27 cellular contexts compared by ENCODE assay signal in genomic region chr4:72486991-72487390, GRCh38.
DNase-seq lines count a peak whose midpoint lies in the region; ATAC-seq, FAIRE-seq and TF ChIP-seq lines count a peak whose summit lies in the region.
"Had no signal": no experiment of that assay in that cellular context is flagged by ENCODE, and none has a peak within 500 bp of the region (broad histone marks: within the 10 kb centered on the region; RNA-seq: fewer than 3 reads in every experiment).

No MANE protein-coding gene starts in this region.

- H3K9me1 ChIP-seq in endothelial cell of umbilical vein (replicated peaks; ENCODE audit: control insufficient read depth, extremely low read depth, insufficient read depth, low read length), result no peaks in the 10 kb centered on the region

- H3K4me3 ChIP-seq in breast epithelium (no peak overlapping the region), mammary epithelial cell (replicated peaks in 1 of 3; ENCODE audit: insufficient read depth in 1 of 3, low read depth in 2 of 3, low read length in 3 of 3) (no peak overlapping the region), endothelial cell of umbilical vein (replicated peaks in 1 of 3; ENCODE audit: insufficient read depth in 1 of 3, low read depth in 1 of 3, low read length in 3 of 3) (no peak overlapping the region), pancreas (no peak overlapping the region)
- H3K4me3 ChIP-seq: A549; BLaER1 treated with 17β-estradiol and CSF1 and Interleukin-3, amounts not matched to agents 10 nM and 100 nM; GM12878 had no signal

- H3K27ac ChIP-seq in breast epithelium (no peak overlapping the region), mammary epithelial cell (ENCODE audit: insufficient read depth, low read depth, low read length) (no peak overlapping the region), endothelial cell of umbilical vein (ENCODE audit: insufficient read depth, low read depth, low read length) (no peak overlapping the region), epithelial cell of prostate (peak overlapping the region; percentile 96), pancreas (no peak overlapping the region)
- H3K27ac ChIP-seq: 22Rv1; A549; BLaER1 treated with 17β-estradiol and CSF1 and Interleukin-3, amounts not matched to agents 10 nM and 100 nM; C4-2B had no signal

- CTCF ChIA-PET in MCF 10A (lab: Yijun Ruan, JAX), result interaction anchor here (0.9 to 2.6 kb wide), 4 partner anchors 8 to 192 kb away, joined by 3 to 13 read pairs (median 3); no protein-coding TSS in a partner anchor
- CTCF ChIA-PET in mammary epithelial cell (lab: Charles Lee; ENCODE audit: low non-redundant PET), result no interaction called here
- CTCF ChIA-PET in endothelial cell of umbilical vein (lab: Charles Lee), result interaction anchor here (2.1 kb wide), 1 partner anchor 161 kb away, joined by 8 read pairs; no protein-coding TSS in a partner anchor

- TF ChIP-seq POLR2A in breast epithelium (IDR thresholded peaks at IDR 0.05), result no peak
- no peak for TF ChIP-seq POLR2A in endothelial cell of umbilical vein (IDR thresholded peaks at IDR 0.05; ENCODE audit: low read depth, low read length)

- no TSS peak for BruUV-seq in MCF 10A (replicated peaks; lab: Mats Ljungman, UMichigan)
- no TSS peak for BruUV-seq in mammary epithelial cell (replicated peaks; lab: Mats Ljungman, UMichigan)
- BruUV-seq in endothelial cell of umbilical vein (replicated peaks; lab: Mats Ljungman, UMichigan), result no TSS peak

- no peak overlapping the region for H3K4me3 Mint-ChIP-seq in MCF 10A (ENCODE audit: unreplicated experiment)
- H3K4me3 Mint-ChIP-seq: B cell; CD4-positive, alpha-beta T cell; CD8-positive, alpha-beta T cell had no signal

- ATAC-seq in HG02981 (IDR thresholded peaks at IDR 0.05; ENCODE audit: unreplicated experiment), result no peak
- ATAC-seq in pancreas, result no peak
- ATAC-seq: A549; CD8-positive, alpha-beta T cell; GM12878 had no signal

- H3K4me2 ChIP-seq in mammary epithelial cell (ENCODE audit: insufficient read depth, low read depth, low read length) (no peak overlapping the region), endothelial cell of umbilical vein (ENCODE audit: insufficient read depth, low read length) (no peak overlapping the region)
- H3K4me2 ChIP-seq: A549; BLaER1 treated with 17β-estradiol and CSF1 and Interleukin-3, amounts not matched to agents 10 nM and 100 nM had no signal

- H2AFZ ChIP-seq in mammary epithelial cell (ENCODE audit: low read depth, low read length) (no peak overlapping the region), endothelial cell of umbilical vein (ENCODE audit: low read depth, low read length) (no peak overlapping the region)

- H3K9ac ChIP-seq in mammary epithelial cell (ENCODE audit: insufficient read depth, low read length) (no peak overlapping the region), endothelial cell of umbilical vein (replicated peaks; ENCODE audit: extremely low read depth, insufficient read depth, low read length) (no peak overlapping the region)
- H3K9ac ChIP-seq: BLaER1 treated with 17β-estradiol and CSF1 and Interleukin-3, amounts not matched to agents 10 nM and 100 nM had no signal

- peaks cover 3 to 4% of the 10 kb centered on the region in 2 donors for H3K9me3 ChIP-seq in breast epithelium
- H3K9me3 ChIP-seq in mammary epithelial cell (replicated peaks; ENCODE audit: insufficient read depth, low read length), result no peaks in the 10 kb centered on the region
- H3K9me3 ChIP-seq in endothelial cell of umbilical vein (replicated peaks; ENCODE audit: control insufficient read depth, insufficient read depth, low read length), result no peaks in the 10 kb centered on the region
- H3K9me3 ChIP-seq in pancreas, result no peaks in the 10 kb centered on the region
- H3K9me3 ChIP-seq: A549, Caco-2 had no signal

- POLR2A ChIA-PET in MCF 10A (lab: Yijun Ruan, JAX) (interaction anchor here (2.7 kb wide), 1 partner anchor 174 kb away, joined by 8 read pairs; no protein-coding TSS in a partner anchor), endothelial cell of umbilical vein (lab: Charles Lee) (no interaction called here)

- DNase-seq in MCF 10A (ENCODE audit: unreplicated experiment) (no peak), breast epithelium (ENCODE audit: low spot score in 2 of 2) (no peak), mammary epithelial cell (peak; percentile 20), endothelial cell of umbilical vein (ENCODE audit: low read depth, low spot score) (no peak), epithelial cell of prostate (ENCODE audit: low read depth, low spot score) (peak; percentile 8), T-helper 1 cell (no peak), pancreas (no peak)
- DNase-seq: AML-193; Caco-2; CD4-positive, alpha-beta T cell; CD8-positive, alpha-beta T cell; DMS 273 treated with DMSO at 0.1 percent for 48 hours; DMS153; DMS53; DMS79; DND-41; EL; GDM1 had no signal

- H3K4me1 ChIP-seq in breast epithelium (no peaks in the 10 kb centered on the region), mammary epithelial cell (ENCODE audit: insufficient read depth, low read length) (peaks cover 24% of the 10 kb centered on the region), endothelial cell of umbilical vein (ENCODE audit: control insufficient read depth, extremely low read depth, insufficient read depth, low read length) (no peaks in the 10 kb centered on the region), pancreas (no peaks in the 10 kb centered on the region)
- H3K4me1 ChIP-seq: A549; BLaER1 treated with 17β-estradiol and CSF1 and Interleukin-3, amounts not matched to agents 10 nM and 100 nM; Caco-2 had no signal

- H4K20me1 ChIP-seq in mammary epithelial cell (ENCODE audit: insufficient read depth, low read length) (no peaks in the 10 kb centered on the region), endothelial cell of umbilical vein (replicated peaks; ENCODE audit: control insufficient read depth, extremely low read depth, insufficient read depth, low read length) (no peaks in the 10 kb centered on the region)
- H4K20me1 ChIP-seq: BLaER1 treated with 17β-estradiol and CSF1 and Interleukin-3, amounts not matched to agents 10 nM and 100 nM had no signal

- H3K27ac Mint-ChIP-seq in MCF 10A (ENCODE audit: low read depth, unreplicated experiment), result peak overlapping the region; percentile 59
- H3K27ac Mint-ChIP-seq: B cell; CD4-positive, alpha-beta T cell; CD8-positive, alpha-beta T cell had no signal

- H3K36me3 ChIP-seq in breast epithelium (no peaks in the 10 kb centered on the region), mammary epithelial cell (ENCODE audit: insufficient read depth, low read length) (no peaks in the 10 kb centered on the region), endothelial cell of umbilical vein (ENCODE audit: control insufficient read depth in 2 of 2, extremely low read depth in 1 of 2, insufficient read depth in 2 of 2, low read length in 2 of 2) (no peaks in the 10 kb centered on the region), pancreas (no peaks in the 10 kb centered on the region)
- H3K36me3 ChIP-seq: BLaER1 treated with 17β-estradiol and CSF1 and Interleukin-3, amounts not matched to agents 10 nM and 100 nM had no signal

- in situ Hi-C loops in mammary epithelial cell (cut with MboI; ENCODE audit: low sequenced_read_pairs in 2 of 2), result loop anchor here (10.0 to 25.0 kb wide), 2 partner anchors 172 to 725 kb away; no protein-coding TSS in a partner anchor

- H3K27me3 Mint-ChIP-seq in MCF 10A (ENCODE audit: insufficient read depth, unreplicated experiment), result no peaks in the 10 kb centered on the region
- H3K27me3 Mint-ChIP-seq: B cell; CD4-positive, alpha-beta T cell had no signal

- intact Hi-C loops in MCF 10A (cut with micrococcal nuclease), result loop anchor here (5.0 kb wide), 1 partner anchor 175 kb away; no protein-coding TSS in a partner anchor
- intact Hi-C loops in breast epithelium (cut with DNase I; ENCODE audit: low total_unique reads), result no loop called here
- intact Hi-C loops in mammary epithelial cell (cut with micrococcal nuclease), result no loop called here
- intact Hi-C loops in endothelial cell of umbilical vein (cut with micrococcal nuclease), result no loop called here
- intact Hi-C loops in pancreas (cut with DNase I), result no loop called here

- peak; percentile 46 for FAIRE-seq in endothelial cell of umbilical vein (lab: Jason Lieb, UNC)
- no peak for FAIRE-seq in pancreas (lab: Jason Lieb, UNC)
- FAIRE-seq: A549, GM12878, GM12892, GM18507 had no signal

- dilution Hi-C loops in mammary epithelial cell (cut with HindIII; ENCODE audit: low sequenced_read_pairs), result no loop called here
- dilution Hi-C loops in endothelial cell of umbilical vein (cut with MboI; ENCODE audit: extremely low pct_ligation_motif_present, low sequenced_read_pairs), result no loop called here

- H3K4me1 Mint-ChIP-seq in MCF 10A (ENCODE audit: insufficient read depth, unreplicated experiment), result peaks cover 30% of the 10 kb centered on the region
- H3K4me1 Mint-ChIP-seq: B cell had no signal

- no peaks in the 10 kb centered on the region for H3K36me3 Mint-ChIP-seq in MCF 10A (ENCODE audit: insufficient read depth, unreplicated experiment)
- H3K36me3 Mint-ChIP-seq: CD8-positive, alpha-beta T cell had no signal

- no peaks in the 10 kb centered on the region for H3K9me3 Mint-ChIP-seq in MCF 10A (ENCODE audit: unreplicated experiment)
- H3K9me3 Mint-ChIP-seq: CD8-positive, alpha-beta T cell had no signal

- H3K27me3 ChIP-seq in breast epithelium (no peaks in the 10 kb centered on the region), mammary epithelial cell (ENCODE audit: insufficient read depth, low read length) (no peaks in the 10 kb centered on the region), endothelial cell of umbilical vein (ENCODE audit: control insufficient read depth in 2 of 2, insufficient read depth in 2 of 2, low read length in 2 of 2) (no peaks in the 10 kb centered on the region), pancreas (no peaks in the 10 kb centered on the region)
- H3K27me3 ChIP-seq: BLaER1 treated with 17β-estradiol and CSF1 and Interleukin-3, amounts not matched to agents 10 nM and 100 nM had no signal

- H3K79me2 ChIP-seq in mammary epithelial cell (ENCODE audit: insufficient read depth, low read length) (no peaks in the 10 kb centered on the region), endothelial cell of umbilical vein (ENCODE audit: control insufficient read depth, insufficient read depth, low read length) (no peaks in the 10 kb centered on the region)

- no peak for TF ChIP-seq CTCF in MCF 10A (IDR thresholded peaks at IDR 0.05; ENCODE audit: unreplicated experiment)
- TF ChIP-seq CTCF in breast epithelium (IDR thresholded peaks at IDR 0.05), result no peak
- TF ChIP-seq CTCF in mammary epithelial cell (conservative IDR thresholded peaks at IDR 0.05 in 1 of 2, IDR thresholded peaks at IDR 0.05 in 1 of 2; ENCODE audit: extremely low read depth in 1 of 2, insufficient read depth in 1 of 2, low read depth in 1 of 2, low read length in 2 of 2), result no peak
- TF ChIP-seq CTCF in endothelial cell of umbilical vein (IDR thresholded peaks at IDR 0.05; ENCODE audit: extremely low read depth in 1 of 2, insufficient read depth in 1 of 2, low read depth in 1 of 2, low read length in 2 of 2), result no peak
- TF ChIP-seq CTCF in pancreas (IDR thresholded peaks at IDR 0.05), result no peak

TF ChIP-seq in endothelial cell of umbilical vein, 7 proteins besides CTCF, POLR2A, EP300 and RAD21 (continues in another document):
- TF ChIP-seq FOS (IDR thresholded peaks at IDR 0.05; ENCODE audit: borderline replicate concordance, insufficient read depth, low read length), result no peak
- TF ChIP-seq MYC (IDR thresholded peaks at IDR 0.05; ENCODE audit: low read depth, low read length), result no peak
- TF ChIP-seq JUN (IDR thresholded peaks at IDR 0.05; ENCODE audit: borderline replicate concordance, insufficient read depth, insufficient read length, low read depth), result no peak

Comparison
In these comparisons a context has a peak if more than half of its experiments do, and no peak if none do; other contexts are left out.
1. DNase-seq: peak in mammary epithelial cell (single experiment) and epithelial cell of prostate (single experiment); none in MCF 10A (single experiment), breast epithelium (0 of 2), endothelial cell of umbilical vein (single experiment), T-helper 1 cell (0 of 5) and pancreas (0 of 6).